ENCODE assay signal across 17 cellular contexts in genomic region chr4:38743866-38744265, GRCh38. TPM values are rescaled to one million over a fixed set of nuclear protein-coding genes. Genes with fewer than 3 reads are reported as not detected.
A peak's percentile ranks its signal among the peaks of the same experiment; 100 is the strongest.
DNase-seq lines count a peak whose midpoint lies in the region; ATAC-seq, FAIRE-seq and TF ChIP-seq lines count a peak whose summit lies in the region.
"Had no signal": no experiment of that assay in that cellular context is flagged by ENCODE, and none has a peak within 500 bp of the region (broad histone marks: within the 10 kb centered on the region; RNA-seq: fewer than 3 reads in every experiment).

No MANE protein-coding gene starts in this region.

- H3K27ac ChIP-seq in keratinocyte (ENCODE audit: control insufficient read depth, insufficient read depth, low read length), result no peak overlapping the region
- no peak overlapping the region for H3K27ac ChIP-seq in upper lobe of right lung

- peak overlapping the region; percentile 2 to 5 for H3K27ac Mint-ChIP-seq in stimulated activated naive CD8-positive, alpha-beta T cell treated with anti-CD3 and anti-CD28 coated beads, Interleukin-15, amount 100 ng/mL, for 72 hours
- H3K27ac Mint-ChIP-seq: T-helper 2 cell treated with Interferon-gamma antibody and Interleukin-4, amounts not matched to agents 5 μg/mL and 100 μg/mL, for 36 hours had no signal

- H3K4me1 Mint-ChIP-seq in stimulated activated naive CD8-positive, alpha-beta T cell treated with anti-CD3 and anti-CD28 coated beads, Interleukin-15, amount 100 ng/mL, for 72 hours, result peaks cover 6% of the 10 kb centered on the region

- H3K4me3 Mint-ChIP-seq in stimulated activated naive CD8-positive, alpha-beta T cell treated with anti-CD3 and anti-CD28 coated beads, Interleukin-15, amount 100 ng/mL, for 72 hours, result no peak overlapping the region
- H3K4me3 Mint-ChIP-seq: T-helper 2 cell treated with Interferon-gamma antibody and Interleukin-4, amounts not matched to agents 5 μg/mL and 100 μg/mL, for 36 hours had no signal

- no peaks in the 10 kb centered on the region for H3K27me3 Mint-ChIP-seq in stimulated activated naive CD8-positive, alpha-beta T cell treated with anti-CD3 and anti-CD28 coated beads, Interleukin-15, amount 100 ng/mL, for 72 hours

- dilution Hi-C loops in keratinocyte (cut with MboI; ENCODE audit: extremely low pct_ligation_motif_present, low sequenced_read_pairs), result no loop called here

- H3K9me3 ChIP-seq in keratinocyte (ENCODE audit: control insufficient read depth, low read depth, low read length), result no peaks in the 10 kb centered on the region
- no peaks in the 10 kb centered on the region for H3K9me3 ChIP-seq in upper lobe of right lung

- H3K27me3 ChIP-seq in keratinocyte (ENCODE audit: control insufficient read depth, extremely low read depth, insufficient read depth, low read length), result no peaks in the 10 kb centered on the region
- H3K27me3 ChIP-seq in upper lobe of right lung, result no peaks in the 10 kb centered on the region

- DNase-seq in stimulated activated naive CD8-positive, alpha-beta T cell treated with anti-CD3 and anti-CD28 coated beads, Interleukin-15, amount 100 ng/mL, for 72 hours, result no peak
- no peak for DNase-seq in stimulated activated naive CD8-positive, alpha-beta T cell treated with anti-CD3 and anti-CD28 coated beads, Interleukin-15, Interleukin-2, amounts not matched to agents 100 U/mL and 50 U/mL, for 24 hours
- DNase-seq in SK-N-DZ (ENCODE audit: low spot score) (peak; percentile 15), keratinocyte (ENCODE audit: low read depth, low spot score) (no peak), upper lobe of right lung (no peak), GF-D8 (lab: John Stamatoyannopoulos, UW) (no peak), kidney tubule cell (ENCODE audit: low spot score) (no peak)
- no peak for DNase-seq in activated naive CD4-positive, alpha-beta T cell (lab: John Stamatoyannopoulos, UW)
- DNase-seq: activated gamma-delta T cell treated with Interleukin-2 at 50 U/mL for 16 hours; DMS79 treated with DMSO at 0.1 percent for 48 hours; hippocampal formation; mammary epithelial cell; NCI-H2107; posterior cingulate gyrus; stimulated activated CD4-positive, alpha-beta T cell treated with anti-CD3 and anti-CD28 coated beads, Interleukin-2, amount 100 ng/mL, for 24 hours had no signal

- TF ChIP-seq CTCF in keratinocyte (optimal IDR thresholded peaks at IDR 0.05 in 1 of 3, IDR thresholded peaks at IDR 0.05 in 1 of 3, conservative IDR thresholded peaks at IDR 0.05 in 1 of 3; ENCODE audit: extremely low read depth in 1 of 3, insufficient read depth in 2 of 3, low read length in 3 of 3) (no peak), upper lobe of right lung (IDR thresholded peaks at IDR 0.05) (no peak)

- FAIRE-seq in keratinocyte (lab: Jason Lieb, UNC), result no peak

- intact Hi-C loops in upper lobe of right lung (cut with DNase I), result no loop called here

- H2AFZ ChIP-seq in keratinocyte (ENCODE audit: control insufficient read depth, low read length), result peak overlapping the region; percentile 13

- H3K9ac ChIP-seq in keratinocyte (ENCODE audit: control insufficient read depth, extremely low read depth, insufficient read depth, low read length), result no peak overlapping the region

- no peaks in the 10 kb centered on the region for H4K20me1 ChIP-seq in keratinocyte (ENCODE audit: control insufficient read depth, extremely low read depth, insufficient read depth, low read length)

- no peak overlapping the region for H3K4me2 ChIP-seq in keratinocyte (ENCODE audit: control insufficient read depth, extremely low read depth, insufficient read depth, low read depth, low read length)

- H3K4me1 ChIP-seq in keratinocyte (ENCODE audit: control insufficient read depth, extremely low read depth, insufficient read depth, low read length), result no peaks in the 10 kb centered on the region
- no peaks in the 10 kb centered on the region for H3K4me1 ChIP-seq in upper lobe of right lung

- H3K4me3 ChIP-seq in keratinocyte (ENCODE audit: control insufficient read depth in 2 of 3, extremely low read depth in 1 of 3, insufficient read depth in 2 of 3, low read depth in 1 of 3, low read length in 3 of 3) (no peak overlapping the region), upper lobe of right lung (no peak overlapping the region)

- no peaks in the 10 kb centered on the region for H3K9me1 ChIP-seq in keratinocyte (ENCODE audit: control insufficient read depth, extremely low read depth, insufficient read depth, low read length)

- H3K36me3 ChIP-seq in keratinocyte (ENCODE audit: control insufficient read depth in 2 of 2, extremely low read depth in 1 of 2, insufficient read depth in 2 of 2, low read length in 2 of 2), result no peaks in the 10 kb centered on the region
- H3K36me3 ChIP-seq in upper lobe of right lung, result no peaks in the 10 kb centered on the region

- H3K79me2 ChIP-seq in keratinocyte (ENCODE audit: control insufficient read depth, insufficient read depth, low read length), result no peaks in the 10 kb centered on the region

- H3K9me3 Mint-ChIP-seq in stimulated activated naive CD8-positive, alpha-beta T cell treated with anti-CD3 and anti-CD28 coated beads, Interleukin-15, amount 100 ng/mL, for 72 hours, result peaks cover 15 to 20% of the 10 kb centered on the region in 2 donors

- no peak for ATAC-seq in stimulated activated naive CD8-positive, alpha-beta T cell treated with anti-CD3 and anti-CD28 coated beads, Interleukin-15, amount 100 ng/mL, for 72 hours
- ATAC-seq in stimulated activated naive CD8-positive, alpha-beta T cell treated with anti-CD3 and anti-CD28 coated beads, Interleukin-15, Interleukin-2, amounts not matched to agents 100 U/mL and 50 U/mL, for 24 hours, result no peak
- ATAC-seq in upper lobe of right lung, result peak; percentile 73

RNA-seq across cellular contexts. Expression of gene TLR10, which starts 38.9 kb away (rescaled TPM):
- polyA plus RNA-seq in SK-N-DZ (2014; cell fraction: cytosol; rRNA removed), result not detected in 2 replicates
- polyA plus RNA-seq in SK-N-DZ (2014; cell fraction: nucleus; rRNA removed), result not detected in 2 replicates
- polyA plus RNA-seq in keratinocyte, result 0.01 to 0.23 TPM (median 0.05 TPM) in 3 replicates
- 1.3 TPM for polyA plus RNA-seq in keratinocyte (2011; ENCODE audit: low read depth)
- polyA plus RNA-seq in keratinocyte (2011; cell fraction: cytosol; rRNA removed), result 0.13 TPM in 1 of 2 replicates, not detected in the other
- polyA plus RNA-seq in keratinocyte (2011; cell fraction: nucleus; rRNA removed), result 0.11 and 0.13 TPM in 2 replicates
- 0.83 TPM in 1 of 2 replicates, not detected in the other for polyA plus RNA-seq in keratinocyte (2012; ENCODE audit: low replicate concordance)
- 0.06 TPM in 1 of 3 replicates, not detected in the others for polyA minus RNA-seq in keratinocyte
- not detected for polyA minus RNA-seq in keratinocyte (2011; cell fraction: cytosol; rRNA and poly(A)+ RNA removed)
- 0.39 and 0.42 TPM in 2 replicates for polyA minus RNA-seq in keratinocyte (2011; cell fraction: nucleus; rRNA and poly(A)+ RNA removed)
- total RNA-seq in upper lobe of right lung, result 0.78 TPM
- total RNA-seq: mammary epithelial cell had no signal
- polyA plus RNA-seq: AG04450, mammary epithelial cell had no signal
